ENCODE assay signal across 24 cellular contexts in the genomic region with DNA sequence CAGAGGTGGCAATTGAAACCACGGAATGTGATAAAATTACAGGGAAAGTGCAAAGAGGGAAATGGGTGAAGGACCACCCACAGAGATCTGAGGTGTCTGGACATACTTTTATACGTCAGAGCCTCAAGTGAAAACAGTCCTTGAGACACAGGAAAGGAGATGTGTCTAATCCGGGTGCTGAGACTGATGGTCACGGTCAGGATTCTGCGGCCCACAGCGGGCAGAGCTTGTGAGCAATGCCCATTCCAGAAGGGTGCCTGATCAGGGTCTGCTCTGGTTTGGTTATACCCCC.
"Had no signal": no experiment of that assay in that cellular context is flagged by ENCODE, and none has a peak within 500 bp of the region (broad histone marks: within the 10 kb centered on the region; RNA-seq: fewer than 3 reads in every experiment).

No MANE protein-coding gene starts in this region.

- H3K9me3 Mint-ChIP-seq: activated CD4-positive, alpha-beta T cell treated with anti-CD3 and anti-CD28 coated beads, Interleukin-2, amount 10 ng/mL, durations not matched to agents 7 days and 5 days; activated CD8-positive, alpha-beta T cell treated with anti-CD3 and anti-CD28 coated beads for 36 hours; activated naive CD4-positive, alpha-beta T cell treated with anti-CD3 and anti-CD28 coated beads, Interleukin-2, amount 50 U/mL, for 24 hours; central memory CD8-positive, alpha-beta T cell had no signal

- H3K27ac Mint-ChIP-seq: activated CD4-positive, alpha-beta T cell treated with anti-CD3 and anti-CD28 coated beads, Interleukin-2, amount 10 ng/mL, durations not matched to agents 7 days and 5 days; activated CD8-positive, alpha-beta memory T cell treated with anti-CD3 and anti-CD28 coated beads, Interleukin-2, amount 10 ng/mL, durations not matched to agents 7 days and 5 days; activated CD8-positive, alpha-beta T cell treated with anti-CD3 and anti-CD28 coated beads for 36 hours; activated naive CD4-positive, alpha-beta T cell treated with anti-CD3 and anti-CD28 coated beads, Interleukin-2, amount 50 U/mL, for 24 hours; stimulated activated naive CD8-positive, alpha-beta T cell treated with anti-CD3 and anti-CD28 coated beads, Interleukin-15, Interleukin-2, amounts not matched to agents 100 ng/mL and 50 ng/mL, for 24 hours had no signal

- H3K4me1 Mint-ChIP-seq: activated CD4-positive, alpha-beta T cell treated with anti-CD3 and anti-CD28 coated beads, Interleukin-2, amount 10 ng/mL, durations not matched to agents 7 days and 5 days; neural crest cell had no signal

- H3K27me3 Mint-ChIP-seq: activated CD4-positive, alpha-beta T cell treated with anti-CD3 and anti-CD28 coated beads, Interleukin-2, amount 10 ng/mL, durations not matched to agents 7 days and 5 days; activated CD8-positive, alpha-beta memory T cell treated with anti-CD3 and anti-CD28 coated beads, Interleukin-2, amount 10 ng/mL, durations not matched to agents 7 days and 5 days; activated CD8-positive, alpha-beta T cell treated with anti-CD3 and anti-CD28 coated beads for 36 hours; activated naive CD4-positive, alpha-beta T cell treated with anti-CD3 and anti-CD28 coated beads, Interleukin-2, amount 50 U/mL, for 24 hours; central memory CD8-positive, alpha-beta T cell; naive B cell; stimulated activated naive CD8-positive, alpha-beta T cell treated with anti-CD3 and anti-CD28 coated beads, Interleukin-15, Interleukin-2, amounts not matched to agents 100 ng/mL and 50 ng/mL, for 24 hours had no signal

- H3K36me3 ChIP-seq: breast epithelium, colonic mucosa, gastrocnemius medialis, right lobe of liver, thyroid gland had no signal

- ATAC-seq: activated CD4-positive, CD25-positive, alpha-beta regulatory T cell treated with anti-CD3 and anti-CD28 coated beads, Interleukin-2, amount 50 U/mL, for 24 hours; activated CD8-positive, alpha-beta memory T cell treated with anti-CD3 and anti-CD28 coated beads, Interleukin-2, amount 10 ng/mL, durations not matched to agents 7 days and 5 days; activated CD8-positive, alpha-beta T cell treated with anti-CD3 and anti-CD28 coated beads for 36 hours; gastrocnemius medialis; right lobe of liver had no signal

- H3K27ac ChIP-seq: breast epithelium, colonic mucosa, esophagus squamous epithelium, gastrocnemius medialis, right lobe of liver, skin epidermis, thyroid gland had no signal

- H3K4me3 ChIP-seq: breast epithelium, colonic mucosa, esophagus squamous epithelium, gastrocnemius medialis, right lobe of liver, skin epidermis, thyroid gland had no signal

- H3K9me3 ChIP-seq: breast epithelium, colonic mucosa, esophagus squamous epithelium, gastrocnemius medialis, right lobe of liver, thyroid gland had no signal

- H3K4me3 Mint-ChIP-seq: activated CD4-positive, alpha-beta T cell treated with anti-CD3 and anti-CD28 coated beads, Interleukin-2, amount 10 ng/mL, durations not matched to agents 7 days and 5 days; activated CD8-positive, alpha-beta memory T cell treated with anti-CD3 and anti-CD28 coated beads, Interleukin-2, amount 10 ng/mL, durations not matched to agents 7 days and 5 days; activated CD8-positive, alpha-beta T cell treated with anti-CD3 and anti-CD28 coated beads for 36 hours; activated naive CD4-positive, alpha-beta T cell treated with anti-CD3 and anti-CD28 coated beads, Interleukin-2, amount 50 U/mL, for 24 hours; central memory CD8-positive, alpha-beta T cell; naive B cell; neural crest cell; stimulated activated naive CD8-positive, alpha-beta T cell treated with anti-CD3 and anti-CD28 coated beads, Interleukin-15, Interleukin-2, amounts not matched to agents 100 ng/mL and 50 ng/mL, for 24 hours had no signal

- DNase-seq: activated CD4-positive, alpha-beta T cell treated with anti-CD3 and anti-CD28 coated beads, Interleukin-2, amount 10 ng/mL, durations not matched to agents 7 days and 5 days; activated CD8-positive, alpha-beta memory T cell treated with anti-CD3 and anti-CD28 coated beads, Interleukin-2, amount 10 ng/mL, durations not matched to agents 7 days and 5 days; activated CD8-positive, alpha-beta T cell treated with anti-CD3 and anti-CD28 coated beads for 36 hours; activated effector memory CD4-positive, alpha-beta T cell treated with anti-CD3 and anti-CD28 coated beads, Interleukin-2, amount 50 U/mL, for 16 hours; activated T-cell treated with anti-CD3 and anti-CD28 coated beads for 4 hours; anterior cingulate cortex; colonic mucosa; esophagus squamous epithelium; gastrocnemius medialis; head of caudate nucleus; hypothalamus; naive B cell; occipital lobe; right lobe of liver; stimulated activated CD4-positive, alpha-beta T cell treated with anti-CD3 and anti-CD28 coated beads, Interleukin-1b, Interleukin-23, amount 100 ng/mL, for 48 hours; substantia nigra had no signal
